In genomic region chr15:34993877-34994276, GRCh38 we compare ENCODE assay signal across 10 cellular contexts. TPM values are rescaled to one million over a fixed set of nuclear protein-coding genes. Genes with fewer than 3 reads are reported as not detected.
DNase-seq lines count a peak whose midpoint lies in the region; ATAC-seq and TF ChIP-seq lines count a peak whose summit lies in the region.
"Had no signal": no experiment of that assay in that cellular context is flagged by ENCODE, and none has a peak within 500 bp of the region (broad histone marks: within the 10 kb centered on the region; RNA-seq: fewer than 3 reads in every experiment).

No MANE protein-coding gene starts in this region.

- no peaks in the 10 kb centered on the region for H3K9me3 ChIP-seq in tibial nerve

- no peak for TF ChIP-seq POLR2A in tibial nerve (IDR thresholded peaks at IDR 0.05)

- TF ChIP-seq EP300 in tibial nerve (IDR thresholded peaks at IDR 0.05), result no peak

- H3K27ac Mint-ChIP-seq in glutamatergic neuron (ENCODE audit: unreplicated experiment), result no peak overlapping the region

- no peak overlapping the region for H3K4me3 Mint-ChIP-seq in glutamatergic neuron (ENCODE audit: unreplicated experiment)

- ATAC-seq in HG02623 (IDR thresholded peaks at IDR 0.05; ENCODE audit: unreplicated experiment) (peak; percentile 86), HG03571 (IDR thresholded peaks at IDR 0.05; ENCODE audit: unreplicated experiment) (peak; percentile 87)

- H3K4me1 Mint-ChIP-seq in glutamatergic neuron (ENCODE audit: low read depth, unreplicated experiment), result peaks cover 5% of the 10 kb centered on the region

- H3K4me3 ChIP-seq in tibial nerve, result no peak overlapping the region

- no peaks in the 10 kb centered on the region for H3K27me3 ChIP-seq in tibial nerve

- H3K27me3 Mint-ChIP-seq in glutamatergic neuron (ENCODE audit: unreplicated experiment), result peaks cover 1% of the 10 kb centered on the region

- no peaks in the 10 kb centered on the region for H3K36me3 ChIP-seq in tibial nerve

- peak; percentile 32 for DNase-seq in stimulated activated CD4-positive, alpha-beta T cell treated with anti-CD3 and anti-CD28 coated beads, Interleukin-1b, Interleukin-23, amount 100 ng/mL, for 48 hours
- DNase-seq in stimulated activated CD4-positive, alpha-beta T cell treated with anti-CD3 and anti-CD28 coated beads, Interleukin-4, amount 100 ng/mL, for 1 hour, result no peak
- DNase-seq in NCI-H2107 treated with DMSO at 0.1 percent for 48 hours (lab: John Stamatoyannopoulos, UW; ENCODE audit: unreplicated experiment), result no peak
- no peak for DNase-seq in OCI-M1 (lab: John Stamatoyannopoulos, UW)
- no peak for DNase-seq in tibial nerve (ENCODE audit: low spot score in 2 of 2)
- no peak for DNase-seq in glutamatergic neuron
- DNase-seq: hippocampal formation, NCI-H2081 treated with DMSO at 0.1 percent for 48 hours had no signal

- H3K27ac ChIP-seq in tibial nerve, result no peak overlapping the region

- H3K9me3 Mint-ChIP-seq in glutamatergic neuron (ENCODE audit: unreplicated experiment), result peaks cover 1% of the 10 kb centered on the region

- WGBS in tibial nerve, 2 donors, result 79 to 86% methylated on average over 4 of the region's 4 CpGs

- peaks cover 0 to 5% (median 2%) of the 10 kb centered on the region in 4 donors for H3K4me1 ChIP-seq in tibial nerve

- H3K36me3 Mint-ChIP-seq in glutamatergic neuron (ENCODE audit: unreplicated experiment), result no peaks in the 10 kb centered on the region

- TF ChIP-seq CTCF in tibial nerve (IDR thresholded peaks at IDR 0.05) (no peak), glutamatergic neuron (IDR thresholded peaks at IDR 0.05; ENCODE audit: partially characterized antibody, unreplicated experiment) (no peak)

RNA-seq across cellular contexts. Expression of gene ZNF770, which starts 5.8 kb away (rescaled TPM):
- total RNA-seq in tibial nerve, result 10 to 100 TPM; 15.0 to 23.0 (median 19.9) TPM
- 39.3 TPM for total RNA-seq in glutamatergic neuron (ENCODE audit: unreplicated experiment)

RNA-seq across cellular contexts. Expression of gene AQR, which starts 24.3 kb away (rescaled TPM):
- 10 to 100 TPM; 18.8 to 24.9 (median 23.9) TPM for total RNA-seq in tibial nerve
- total RNA-seq in glutamatergic neuron (ENCODE audit: unreplicated experiment), result 36.8 TPM
